12 cellular contexts compared by ENCODE assay signal in genomic region chr4:68346461-68346860, GRCh38. TPM values are rescaled to one million over a fixed set of nuclear protein-coding genes. Genes with fewer than 3 reads are reported as not detected.
DNase-seq lines count a peak whose midpoint lies in the region; ATAC-seq, FAIRE-seq and TF ChIP-seq lines count a peak whose summit lies in the region.
"Had no signal": no experiment of that assay in that cellular context is flagged by ENCODE, and none has a peak within 500 bp of the region (broad histone marks: within the 10 kb centered on the region; RNA-seq: fewer than 3 reads in every experiment).

No MANE protein-coding gene starts in this region.

- dilution Hi-C loops in mammary epithelial cell (cut with HindIII; ENCODE audit: low sequenced_read_pairs), result no loop called here

- H3K56ac ChIP-seq in mesendoderm (ENCODE audit: low read length), result peak overlapping the region; percentile 39

- H3K9me3 ChIP-seq in mammary epithelial cell (replicated peaks; ENCODE audit: insufficient read depth, low read length), result no peaks in the 10 kb centered on the region
- no peaks in the 10 kb centered on the region for H3K9me3 ChIP-seq in small intestine (ENCODE audit: control insufficient read depth, low read depth)
- H3K9me3 ChIP-seq: sigmoid colon had no signal

- no peak overlapping the region for H4K8ac ChIP-seq in mesendoderm (ENCODE audit: low read depth, low read length)

- in situ Hi-C loops in mammary epithelial cell (cut with MboI; ENCODE audit: low sequenced_read_pairs in 2 of 2), result no loop called here

- WGBS in mammary epithelial cell (ENCODE audit: low coverage, missing lambda C conversion rate), result 39% methylated on average over 3 of the region's 3 CpGs
- no CpG with 5 or more reads among the region's 3 CpGs for WGBS in mesendoderm (ENCODE audit: extremely low coverage, insufficient coverage, low lambda C conversion rate)
- WGBS in small intestine, 3 donors, result 77 to 85% (median 85%) methylated on average over 3 of the region's 3 CpGs

- no peak overlapping the region for H2AFZ ChIP-seq in mammary epithelial cell (ENCODE audit: low read depth, low read length)

- no peaks in the 10 kb centered on the region for H3K27me3 Mint-ChIP-seq in Calu3 (ENCODE audit: unreplicated experiment)
- H3K27me3 Mint-ChIP-seq: activated CD4-positive, alpha-beta T cell treated with anti-CD3 and anti-CD28 coated beads, Interleukin-2, amount 10 ng/mL, durations not matched to agents 7 days and 5 days had no signal

- no TSS peak for BruUV-seq in Calu3 (replicated peaks; lab: Mats Ljungman, UMichigan)
- no TSS peak for BruUV-seq in mammary epithelial cell (replicated peaks; lab: Mats Ljungman, UMichigan)

- DNase-seq in Calu3 (no peak), M059J (ENCODE audit: low read depth) (peak; percentile 15), mammary epithelial cell (peak; percentile 74), mesendoderm (no peak), amniotic stem cell (lab: John Stamatoyannopoulos, UW) (no peak), small intestine (no peak), COR-L47 (lab: John Stamatoyannopoulos, UW) (no peak)
- DNase-seq: activated CD4-positive, alpha-beta T cell treated with anti-CD3 and anti-CD28 coated beads, Interleukin-2, amount 10 ng/mL, durations not matched to agents 7 days and 5 days; foreskin melanocyte; NCI-H345; sigmoid colon had no signal

- no peak overlapping the region for H3K4ac ChIP-seq in mesendoderm (ENCODE audit: low read depth, low read length)

- H3K4me2 ChIP-seq in mammary epithelial cell (ENCODE audit: insufficient read depth, low read depth, low read length), result peak overlapping the region; percentile 85
- H3K4me2 ChIP-seq in mesendoderm (ENCODE audit: low read length), result no peak overlapping the region

- H3K27ac ChIP-seq in mammary epithelial cell (ENCODE audit: insufficient read depth, low read depth, low read length) (peak overlapping the region; percentile 96), mesendoderm (ENCODE audit: low read depth, low read length) (no peak overlapping the region), small intestine (ENCODE audit: low read depth in 1 of 2, low read length in 1 of 2) (no peak overlapping the region)
- H3K27ac ChIP-seq: sigmoid colon had no signal

- CTCF ChIA-PET in Calu3 (lab: Charles Lee) (no interaction called here), mammary epithelial cell (lab: Charles Lee; ENCODE audit: low non-redundant PET) (no interaction called here)

- H3K4me3 Mint-ChIP-seq in Calu3 (ENCODE audit: low read depth, unreplicated experiment), result peak overlapping the region; percentile 98

- intact Hi-C loops in Calu3 (cut with micrococcal nuclease; ENCODE audit: unreplicated experiment), result loop anchor here (2.0 kb wide), 1 partner anchor 22 kb away; no protein-coding TSS in a partner anchor
- intact Hi-C loops in mammary epithelial cell (cut with micrococcal nuclease), result loop anchor here (5.0 kb wide), 1 partner anchor 121 kb away; no protein-coding TSS in a partner anchor

- H3K27ac Mint-ChIP-seq in Calu3 (ENCODE audit: unreplicated experiment), result peak overlapping the region; percentile 30
- H3K27ac Mint-ChIP-seq: activated CD4-positive, alpha-beta T cell treated with anti-CD3 and anti-CD28 coated beads, Interleukin-2, amount 10 ng/mL, durations not matched to agents 7 days and 5 days had no signal

- H2BK15ac ChIP-seq in mesendoderm (replicated peaks; ENCODE audit: low read depth), result no peak overlapping the region

- FAIRE-seq in small intestine (lab: Jason Lieb, UNC), result no peak

- H3K18ac ChIP-seq in mesendoderm (ENCODE audit: low read length), result no peak overlapping the region

- H2BK120ac ChIP-seq in mesendoderm (ENCODE audit: low read depth, low read length), result no peak overlapping the region

- H3K9me3 Mint-ChIP-seq in Calu3 (ENCODE audit: low read depth, unreplicated experiment), result no peaks in the 10 kb centered on the region
- H3K9me3 Mint-ChIP-seq: activated CD4-positive, alpha-beta T cell treated with anti-CD3 and anti-CD28 coated beads, Interleukin-2, amount 10 ng/mL, durations not matched to agents 7 days and 5 days had no signal

- H3K36me3 ChIP-seq in mammary epithelial cell (ENCODE audit: insufficient read depth, low read length) (peaks cover 2% of the 10 kb centered on the region), mesendoderm (ENCODE audit: control insufficient read depth, insufficient read depth, low read length) (no peaks in the 10 kb centered on the region), small intestine (ENCODE audit: control insufficient read depth in 2 of 2, insufficient read depth in 2 of 2, low read length in 2 of 2) (no peaks in the 10 kb centered on the region)
- H3K36me3 ChIP-seq: sigmoid colon had no signal

- peaks cover 7% of the 10 kb centered on the region for H4K20me1 ChIP-seq in mammary epithelial cell (ENCODE audit: insufficient read depth, low read length)

- H3K4me3 ChIP-seq in mammary epithelial cell (replicated peaks in 1 of 3; ENCODE audit: insufficient read depth in 1 of 3, low read depth in 2 of 3, low read length in 3 of 3), result peak overlapping the region; percentile 87 to 97 (median 96)
- no peak overlapping the region for H3K4me3 ChIP-seq in mesendoderm (ENCODE audit: low read length)
- H3K4me3 ChIP-seq in small intestine (ENCODE audit: low read depth in 1 of 2, low read length in 2 of 2), result no peak overlapping the region

- TF ChIP-seq CTCF in Calu3 (IDR thresholded peaks at IDR 0.05; ENCODE audit: unreplicated experiment) (no peak), mammary epithelial cell (conservative IDR thresholded peaks at IDR 0.05 in 1 of 2, IDR thresholded peaks at IDR 0.05 in 1 of 2; ENCODE audit: extremely low read depth in 1 of 2, insufficient read depth in 1 of 2, low read depth in 1 of 2, low read length in 2 of 2) (no peak)

- H3K23ac ChIP-seq in mesendoderm (ENCODE audit: low read length), result no peak overlapping the region

- H2AK5ac ChIP-seq in mesendoderm (ENCODE audit: low read length), result no peak overlapping the region

- H3K4me1 ChIP-seq in mammary epithelial cell (ENCODE audit: insufficient read depth, low read length) (peaks cover 36% of the 10 kb centered on the region), mesendoderm (ENCODE audit: control insufficient read depth, low read depth, low read length) (peaks cover 6% of the 10 kb centered on the region), small intestine (ENCODE audit: control insufficient read depth in 2 of 2, insufficient read depth in 1 of 2, low read depth in 1 of 2, low read length in 1 of 2) (peaks cover 10 to 24% of the 10 kb centered on the region in 2 donors)

- peaks cover 85% of the 10 kb centered on the region for H3K79me2 ChIP-seq in mammary epithelial cell (ENCODE audit: insufficient read depth, low read length)
- H3K79me2 ChIP-seq in mesendoderm (ENCODE audit: control insufficient read depth, insufficient read depth, low read length), result peaks cover 71% of the 10 kb centered on the region

- no peak for ATAC-seq in HG02852 (IDR thresholded peaks at IDR 0.05; ENCODE audit: unreplicated experiment)

- H2BK5ac ChIP-seq in mesendoderm (ENCODE audit: low read length), result no peak overlapping the region

- no peak overlapping the region for H4K5ac ChIP-seq in mesendoderm (ENCODE audit: low read length)

- no peak overlapping the region for H3K9ac ChIP-seq in mammary epithelial cell (ENCODE audit: insufficient read depth, low read length)
- peak overlapping the region; percentile 22 for H3K9ac ChIP-seq in mesendoderm (ENCODE audit: low read length)

- H3K27me3 ChIP-seq in mammary epithelial cell (ENCODE audit: insufficient read depth, low read length), result no peaks in the 10 kb centered on the region
- H3K27me3 ChIP-seq in mesendoderm (ENCODE audit: insufficient read depth, low read length, poor library complexity), result no peaks in the 10 kb centered on the region
- no peaks in the 10 kb centered on the region for H3K27me3 ChIP-seq in small intestine (ENCODE audit: control insufficient read depth in 2 of 2, insufficient read depth in 2 of 2, low read length in 2 of 2)
- H3K27me3 ChIP-seq: sigmoid colon had no signal

- peaks cover 31% of the 10 kb centered on the region for H3K36me3 Mint-ChIP-seq in Calu3 (ENCODE audit: insufficient read depth, unreplicated experiment)

- H3K79me1 ChIP-seq in mesendoderm (ENCODE audit: low read length), result no peaks in the 10 kb centered on the region

- peaks cover 14% of the 10 kb centered on the region for H3K4me1 Mint-ChIP-seq in Calu3 (ENCODE audit: low read depth, unreplicated experiment)

RNA-seq across cellular contexts. Expression of gene YTHDC1, which starts 3.4 kb away (rescaled TPM):
- total RNA-seq in Calu3 (2022), result 68.6 and 79.4 TPM in 2 replicates
- total RNA-seq in M059J (2014; rRNA removed; shearing (Covaris generic)), result 20.8 and 34.1 TPM in 2 replicates
- total RNA-seq in mammary epithelial cell, result 10 to 100 TPM; 34.0 to 88.6 TPM
- 23.1 TPM for polyA plus RNA-seq in mammary epithelial cell
- polyA minus RNA-seq in mammary epithelial cell, result 109 TPM
- polyA plus RNA-seq in mesendoderm (2013, experiment 1 of 2), result 86.3 TPM
- 87.6 TPM for polyA plus RNA-seq in mesendoderm (2013, experiment 2 of 2)
- polyA plus RNA-seq in small intestine, result 10 to 100 TPM; 30.2 to 36.5 (median 31.9) TPM

Comparison
In these comparisons a context has a peak if more than half of its experiments do, and no peak if none do; other contexts are left out.
1. DNase-seq: peak in M059J (single experiment) and mammary epithelial cell (single experiment); none in Calu3 (single experiment), mesendoderm (single experiment), amniotic stem cell (single experiment), small intestine (single experiment) and COR-L47 (single experiment).
2. H3K4me3 ChIP-seq: peak in mammary epithelial cell (3 of 3); none in mesendoderm (single experiment) and small intestine (0 of 2).